In genomic region chr15:52351206-52351907, GRCh38 we compare ENCODE assay signal across 20 cellular contexts. TPM values are rescaled to one million over a fixed set of nuclear protein-coding genes. Genes with fewer than 3 reads are reported as not detected.
DNase-seq lines count a peak whose midpoint lies in the region; ATAC-seq, FAIRE-seq and TF ChIP-seq lines count a peak whose summit lies in the region.
"Had no signal": no experiment of that assay in that cellular context is flagged by ENCODE, and none has a peak within 500 bp of the region (broad histone marks: within the 10 kb centered on the region; RNA-seq: fewer than 3 reads in every experiment).

No MANE protein-coding gene starts in this region.

- no peaks in the 10 kb centered on the region for H3F3A ChIP-seq in smooth muscle cell (ENCODE audit: low read depth)

- no peaks in the 10 kb centered on the region for H3K9me3 ChIP-seq in A549
- H3K9me3 ChIP-seq in IMR-90 (ENCODE audit: control insufficient read depth, insufficient read depth, low read length), result no peaks in the 10 kb centered on the region
- H3K9me3 ChIP-seq in lower lobe of right lung, result no peaks in the 10 kb centered on the region
- H3K9me3 ChIP-seq in smooth muscle cell (replicated peaks; ENCODE audit: low read depth), result no peaks in the 10 kb centered on the region
- no peaks in the 10 kb centered on the region for H3K9me3 ChIP-seq in uterus

- H3K4me1 ChIP-seq in A549, result no peaks in the 10 kb centered on the region
- H3K4me1 ChIP-seq in IMR-90 (ENCODE audit: control insufficient read depth, insufficient read depth, low read length), result peaks cover 4% of the 10 kb centered on the region
- peaks cover 5% of the 10 kb centered on the region for H3K4me1 ChIP-seq in lower lobe of right lung
- H3K4me1 ChIP-seq in smooth muscle cell (ENCODE audit: low read depth), result no peaks in the 10 kb centered on the region
- no peaks in the 10 kb centered on the region for H3K4me1 ChIP-seq in uterus

- H3K9me1 ChIP-seq in IMR-90 (ENCODE audit: insufficient read depth, low read length), result peaks cover 7% of the 10 kb centered on the region

- TF ChIP-seq EP300 in A549 (IDR thresholded peaks at IDR 0.05), result no peak

- no peak overlapping the region for H2AK5ac ChIP-seq in IMR-90 (ENCODE audit: low read depth, low read length)

- no peak overlapping the region for H2BK15ac ChIP-seq in IMR-90 (ENCODE audit: low read depth, low read length)

- H4K91ac ChIP-seq in IMR-90 (ENCODE audit: insufficient read depth, low read depth, low read length), result no peak overlapping the region

- no peak for TF ChIP-seq POLR2A in A549 (IDR thresholded peaks at IDR 0.05; ENCODE audit: low read length)
- no peak for TF ChIP-seq POLR2A in IMR-90 (IDR thresholded peaks at IDR 0.05; ENCODE audit: low read depth, low read length)
- no peak for TF ChIP-seq POLR2A in uterus (IDR thresholded peaks at IDR 0.05)

- H3K56ac ChIP-seq in IMR-90 (ENCODE audit: extremely low read depth, insufficient read depth, low read length), result no peak overlapping the region

- H4K20me1 ChIP-seq in IMR-90 (ENCODE audit: insufficient read depth, low read length) (no peaks in the 10 kb centered on the region), smooth muscle cell (ENCODE audit: low read depth) (no peaks in the 10 kb centered on the region)

- no peak overlapping the region for H2AFZ ChIP-seq in IMR-90 (replicated peaks; ENCODE audit: low read length, poor library complexity)
- no peak overlapping the region for H2AFZ ChIP-seq in smooth muscle cell (ENCODE audit: low read depth)
- H2AFZ ChIP-seq: hepatocyte had no signal

- no peak overlapping the region for H2BK120ac ChIP-seq in IMR-90 (ENCODE audit: low read depth, low read length)

- no peak overlapping the region for H3K4me3 ChIP-seq in A549
- no peak overlapping the region for H3K4me3 ChIP-seq in IMR-90 (ENCODE audit: insufficient read depth, low read depth, low read length)
- H3K4me3 ChIP-seq in cardiac fibroblast (replicated peaks in 1 of 2; ENCODE audit: low read depth in 2 of 2, low read length in 2 of 2), result no peak overlapping the region
- no peak overlapping the region for H3K4me3 ChIP-seq in lower lobe of right lung
- no peak overlapping the region for H3K4me3 ChIP-seq in smooth muscle cell
- no peak overlapping the region for H3K4me3 ChIP-seq in uterus
- H3K4me3 ChIP-seq: hepatocyte had no signal

- in situ Hi-C loops in IMR-90 (cut with MboI; ENCODE audit: low sequenced_read_pairs), result no loop called here

- POLR2A ChIA-PET in A549 (lab: Yijun Ruan, JAX) (no interaction called here), IMR-90 (lab: Charles Lee; ENCODE audit: unreplicated experiment) (no interaction called here)

- no peak overlapping the region for H3K18ac ChIP-seq in IMR-90 (ENCODE audit: low read depth, low read length)

- no peak for TF ChIP-seq RAD21 in A549 (conservative IDR thresholded peaks at IDR 0.05 in 1 of 2, IDR thresholded peaks at IDR 0.05 in 1 of 2)
- TF ChIP-seq RAD21 in IMR-90 (IDR thresholded peaks at IDR 0.05; ENCODE audit: low read length), result no peak

- DNase-seq in A549 (ENCODE audit: low read depth in 1 of 2, low spot score in 1 of 2) (no peak), IMR-90 (no peak), cardiac fibroblast (ENCODE audit: low read depth in 2 of 2) (peak; percentile 66 to 72), lower lobe of right lung (peak; percentile 47), smooth muscle cell (lab: John Stamatoyannopoulos, UW; ENCODE audit: unreplicated experiment) (no peak), uterus (no peak)
- DNase-seq: activated CD4-positive, alpha-beta T cell treated with anti-CD3 and anti-CD28 coated beads, Interleukin-2, amount 10 ng/mL, durations not matched to agents 7 days and 5 days; activated naive CD4-positive, alpha-beta T cell treated with anti-CD3 and anti-CD28 coated beads, Interleukin-2, amount 50 U/mL, for 16 hours; dermis blood vessel endothelial cell; islet precursor cell; NCI-H1105; NCI-H2107; NCI-H526 treated with DMSO at 0.1 percent for 48 hours; stimulated activated CD4-positive, alpha-beta T cell treated with anti-CD3 and anti-CD28 coated beads, Interleukin-1b, Interleukin-23, amount 100 ng/mL, for 48 hours; substantia nigra; SW 1271 had no signal

- H3K79me2 ChIP-seq in smooth muscle cell (ENCODE audit: low read depth), result no peaks in the 10 kb centered on the region
- H3K79me2 ChIP-seq: hepatocyte had no signal

- H3K9ac ChIP-seq in IMR-90 (ENCODE audit: low read depth, low read length), result no peak overlapping the region
- no peak overlapping the region for H3K9ac ChIP-seq in smooth muscle cell (ENCODE audit: low read depth)

- H4K5ac ChIP-seq in IMR-90 (ENCODE audit: low read depth, low read length), result no peak overlapping the region

- no peak overlapping the region for H3K27ac ChIP-seq in A549
- H3K27ac ChIP-seq in IMR-90 (ENCODE audit: insufficient read depth, low read length), result no peak overlapping the region
- H3K27ac ChIP-seq in lower lobe of right lung, result no peak overlapping the region
- H3K27ac ChIP-seq in smooth muscle cell (ENCODE audit: low read depth), result no peak overlapping the region
- no peak overlapping the region for H3K27ac ChIP-seq in uterus
- H3K27ac ChIP-seq: hepatocyte had no signal

- no peak overlapping the region for H2AK9ac ChIP-seq in IMR-90 (replicated peaks; ENCODE audit: low read depth, low read length, poor library complexity)

- ATAC-seq in A549, result no peak
- no peak for ATAC-seq in IMR-90 (ENCODE audit: low read depth)
- ATAC-seq in lower lobe of right lung, result peak; percentile 22 to 63
- no peak for ATAC-seq in GM21717 (IDR thresholded peaks at IDR 0.05; ENCODE audit: unreplicated experiment)
- no peak for ATAC-seq in GM19467 (IDR thresholded peaks at IDR 0.05; ENCODE audit: unreplicated experiment)

- dilution Hi-C loops in IMR-90 (cut with HindIII; ENCODE audit: low sequenced_read_pairs, unreplicated experiment), result no loop called here

- CTCF ChIA-PET in A549 (lab: Yijun Ruan, JAX) (interaction anchor here (1.0 to 1.6 kb wide), 4 partner anchors 17 to 384 kb away, joined by 3 to 6 read pairs (median 4); no protein-coding TSS in a partner anchor), IMR-90 (lab: Yijun Ruan, JAX) (no interaction called here)

- no TSS peak for BruUV-seq in IMR-90 (replicated peaks; lab: Mats Ljungman, UMichigan)

- H2BK20ac ChIP-seq in IMR-90 (ENCODE audit: low read depth, low read length), result no peak overlapping the region

- H3K36me3 ChIP-seq in IMR-90 (ENCODE audit: control insufficient read depth, insufficient read depth, low read length) (peaks cover 13% of the 10 kb centered on the region), lower lobe of right lung (peaks cover 46% of the 10 kb centered on the region), smooth muscle cell (ENCODE audit: low read depth) (peaks cover 14% of the 10 kb centered on the region), uterus (no peaks in the 10 kb centered on the region)

- no peak overlapping the region for H2BK5ac ChIP-seq in IMR-90 (ENCODE audit: low read depth, low read length, poor library complexity, severe bottlenecking)

- TF ChIP-seq CTCF in A549 (IDR thresholded peaks at IDR 0.05) (no peak), IMR-90 (conservative IDR thresholded peaks at IDR 0.05; ENCODE audit: low read depth, low read length) (no peak), cardiac fibroblast (IDR thresholded peaks at IDR 0.05; ENCODE audit: low read depth, low read length) (no peak), lower lobe of right lung (IDR thresholded peaks at IDR 0.05) (no peak), smooth muscle cell (IDR thresholded peaks at IDR 0.05; ENCODE audit: borderline replicate concordance, insufficient read depth, poor library complexity, severe bottlenecking) (no peak), uterus (IDR thresholded peaks at IDR 0.05) (no peak)

- H3K27me3 ChIP-seq in IMR-90 (ENCODE audit: control insufficient read depth, insufficient read depth, low read length), result no peaks in the 10 kb centered on the region
- no peaks in the 10 kb centered on the region for H3K27me3 ChIP-seq in lower lobe of right lung (ENCODE audit: low read depth)
- H3K27me3 ChIP-seq in smooth muscle cell (ENCODE audit: low read depth), result no peaks in the 10 kb centered on the region
- no peaks in the 10 kb centered on the region for H3K27me3 ChIP-seq in uterus
- H3K27me3 ChIP-seq: hepatocyte had no signal

- H4K8ac ChIP-seq in IMR-90 (ENCODE audit: low read depth in 2 of 2, low read length in 2 of 2), result no peak overlapping the region

- H3K4me2 ChIP-seq in A549 (no peak overlapping the region), IMR-90 (ENCODE audit: low read depth, low read length) (no peak overlapping the region), smooth muscle cell (no peak overlapping the region)
- H3K4me2 ChIP-seq: hepatocyte had no signal

- no peak overlapping the region for H3K4ac ChIP-seq in IMR-90 (ENCODE audit: low read depth, low read length)

- no peak overlapping the region for H3K23ac ChIP-seq in IMR-90 (ENCODE audit: low read depth, low read length)

- intact Hi-C loops in IMR-90 (cut with micrococcal nuclease) (no loop called here), lower lobe of right lung (cut with DNase I) (no loop called here), uterus (cut with DNase I; ENCODE audit: low total_unique reads) (no loop called here)

- no peaks in the 10 kb centered on the region for H3K79me1 ChIP-seq in IMR-90 (ENCODE audit: low read depth in 1 of 2, low read length in 2 of 2)

- no peak for FAIRE-seq in A549 (lab: Jason Lieb, UNC)
- FAIRE-seq: RCC 7860 had no signal

- 93% methylated on average over 9 of the region's 9 CpGs for WGBS in A549 (ENCODE audit: missing lambda C conversion rate)
- 100% methylated on average over 7 of the region's 9 CpGs; no CpG with 5 or more reads in 1 of the 2 experiments for WGBS in IMR-90 (ENCODE audit: extremely low coverage in 2 of 2, insufficient read length in 1 of 2), 2 experiments
- WGBS in smooth muscle cell (ENCODE audit: low lambda C conversion rate), result 96% methylated on average over 9 of the region's 9 CpGs

- no peak overlapping the region for H3K14ac ChIP-seq in IMR-90 (replicated peaks; ENCODE audit: low read depth, low read length)

TF ChIP-seq in A549, 52 proteins besides CTCF, POLR2A, EP300 and RAD21:
- TF ChIP-seq ZC3H11A (IDR thresholded peaks at IDR 0.05) (no peak), CEBPB (IDR thresholded peaks at IDR 0.05) (peak; percentile 40 to 62; a peak in 2 of 4 replicates)
TF ChIP-seq in A549: peak in this region for 1.

RNA-seq across cellular contexts. Expression of gene MYO5C, which starts 55.8 kb away (rescaled TPM):
- polyA plus RNA-seq in A549 (2011; rRNA removed), result 26.9 and 27.6 TPM in 2 replicates
- 6.4 and 7.2 TPM in 2 replicates for polyA plus RNA-seq in A549 (2012; cell fraction: cytosol; rRNA removed)
- polyA plus RNA-seq in A549 (2012; cell fraction: nucleus; rRNA removed), result 9.0 and 11.7 TPM in 2 replicates
- 6.2 to 7.1 TPM (median 6.7 TPM) in 3 replicates for polyA plus RNA-seq in A549 (2017; fragmentation: RNase III; extraction: RNeasy Plus Mini Kit Qiagen cat#74134 plus additional on column Dnase treatment)
- polyA minus RNA-seq in A549 (2011; rRNA and poly(A)+ RNA removed), result 45.7 and 64.6 TPM in 2 replicates
- under 0.01 TPM in 2 replicates for total RNA-seq in IMR-90 (2012; rRNA removed)
- 0.03 and 0.07 TPM in 2 replicates for polyA plus RNA-seq in IMR-90 (2012; rRNA removed)
- polyA plus RNA-seq in IMR-90 (2012; cell fraction: cytosol; rRNA removed), result 0.04 TPM in 1 of 2 replicates, not detected in the other
- 0.11 and 0.22 TPM in 2 replicates for polyA plus RNA-seq in IMR-90 (2012; cell fraction: nucleus; rRNA removed; ENCODE audit: low replicate concordance)
- total RNA-seq in lower lobe of right lung, result 74.7 TPM
- total RNA-seq in smooth muscle cell, result 1.5 TPM in 2 replicates
- polyA plus RNA-seq in smooth muscle cell, result 0.26 and 0.69 TPM in 2 replicates
- total RNA-seq in uterus, result 10 to 100 TPM; 28.9 to 36.9 (median 32.5) TPM

Comparison
In these comparisons a context has a peak if more than half of its experiments do, and no peak if none do; other contexts are left out.
1. ATAC-seq: peak in lower lobe of right lung (2 of 2); none in A549 (0 of 2), IMR-90 (single experiment), GM21717 (single experiment) and GM19467 (single experiment).
2. DNase-seq: peak in cardiac fibroblast (2 of 2) and lower lobe of right lung (single experiment); none in A549 (0 of 2), IMR-90 (single experiment), smooth muscle cell (single experiment) and uterus (0 of 2).
3. RNA of gene MYO5C, which starts 55.8 kb away (total RNA-seq): 74.7 TPM in lower lobe of right lung (single experiment) and 28.9 to 36.9 TPM in uterus; 1.5 TPM in smooth muscle cell and under 0.01 TPM in IMR-90; every median in the first group is over 10 times any median in the second.